Comparison of ENCODE assay signal across 8 cellular contexts in the genomic region with DNA sequence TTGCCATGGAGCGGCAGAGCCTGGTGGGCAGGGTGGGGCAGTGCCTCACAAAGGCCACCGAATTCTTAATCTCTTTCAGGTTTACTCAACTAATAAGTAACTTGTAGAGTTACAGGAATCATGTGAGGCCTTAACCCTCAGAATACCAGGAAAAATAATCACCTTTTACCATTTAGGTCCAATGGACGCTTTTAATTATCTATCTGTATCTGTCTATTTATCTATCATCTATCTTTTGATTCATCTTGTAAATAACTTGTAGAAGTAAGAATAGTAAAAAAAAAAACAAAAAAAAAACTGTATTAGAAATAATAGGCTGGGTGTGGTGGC. TPM values are rescaled to one million over a fixed set of nuclear protein-coding genes. Genes with fewer than 3 reads are reported as not detected.
DNase-seq lines count a peak whose midpoint lies in the region; ATAC-seq and TF ChIP-seq lines count a peak whose summit lies in the region.

No MANE protein-coding gene starts in this region.

- H3K9me3 ChIP-seq in HUES6 (ENCODE audit: control insufficient read depth, insufficient read depth, low read depth, low read length), result no peaks in the 10 kb centered on the region
- H3K9me3 ChIP-seq in naive thymus-derived CD4-positive, alpha-beta T cell (ENCODE audit: control insufficient read depth in 2 of 3, low read length in 3 of 3), result no peaks in the 10 kb centered on the region

- intact Hi-C loops in naive thymus-derived CD4-positive, alpha-beta T cell (cut with micrococcal nuclease), result loop anchor here (1.0 to 5.0 kb wide), 4 partner anchors 13 to 437 kb away; partner anchors contain the start of gene TDRKH (in 1 of the 2)

- POLR2A ChIA-PET in naive thymus-derived CD4-positive, alpha-beta T cell (lab: Charles Lee), result interaction anchor here (0.7 to 7.2 kb wide), 6 partner anchors 13 to 144 kb away, joined by 3 to 90 read pairs (median 4); partner anchors contain the start of gene S100A11

- H3K4me3 Mint-ChIP-seq in naive thymus-derived CD4-positive, alpha-beta T cell, result peak overlapping the region in 9 of 10 donors; percentile 56 to 87 (median 76)

- no peaks in the 10 kb centered on the region for H3K36me3 ChIP-seq in HUES6 (ENCODE audit: control insufficient read depth, insufficient read depth, low read length)
- no peaks in the 10 kb centered on the region for H3K36me3 ChIP-seq in naive thymus-derived CD4-positive, alpha-beta T cell (ENCODE audit: control insufficient read depth in 2 of 3, insufficient read depth in 3 of 3, low read length in 3 of 3)

- peaks cover 0 to 2% (median 0%) of the 10 kb centered on the region in 5 donors for H3K36me3 Mint-ChIP-seq in naive thymus-derived CD4-positive, alpha-beta T cell

- DNase-seq in caudate nucleus (lab: John Stamatoyannopoulos, UW), result no peak
- no peak for DNase-seq in naive thymus-derived CD4-positive, alpha-beta T cell
- DNase-seq in GF-D8 (lab: John Stamatoyannopoulos, UW), result no peak
- DNase-seq in NCI-H146 treated with DMSO at 0.1 percent for 48 hours (lab: John Stamatoyannopoulos, UW; ENCODE audit: unreplicated experiment), result no peak
- no peak for DNase-seq in NCI-H82 (lab: John Stamatoyannopoulos, UW)

- peaks cover 9% of the 10 kb centered on the region for H3K27me3 ChIP-seq in HUES6 (ENCODE audit: control insufficient read depth, insufficient read depth, low read length)
- no peaks in the 10 kb centered on the region for H3K27me3 ChIP-seq in naive thymus-derived CD4-positive, alpha-beta T cell (ENCODE audit: control insufficient read depth in 2 of 2, insufficient read depth in 2 of 2, low read length in 2 of 2)

- H3K27ac ChIP-seq in 22Rv1, result peak overlapping the region; percentile 89
- H3K27ac ChIP-seq in HUES6 (ENCODE audit: low read depth, low read length), result peak overlapping the region; percentile 82; the same call in 1 of the 2 replicates
- H3K27ac ChIP-seq in caudate nucleus (ENCODE audit: low read depth, low read length), result peak overlapping the region; percentile 73
- H3K27ac ChIP-seq in naive thymus-derived CD4-positive, alpha-beta T cell (ENCODE audit: low read depth, low read length), result peak overlapping the region; percentile 81

- H3K27me3 Mint-ChIP-seq in naive thymus-derived CD4-positive, alpha-beta T cell, result peaks cover 0 to 10% (median 3%) of the 10 kb centered on the region in 5 donors

- H3K27ac Mint-ChIP-seq in naive thymus-derived CD4-positive, alpha-beta T cell, result peak overlapping the region; percentile 92 to 98 (median 98)

- H3K4me1 Mint-ChIP-seq in naive thymus-derived CD4-positive, alpha-beta T cell, result peaks cover 21 to 53% (median 30%) of the 10 kb centered on the region in 7 donors

- TF ChIP-seq CTCF in 22Rv1 (IDR thresholded peaks at IDR 0.05), result no peak

- H3K4me3 ChIP-seq in HUES6 (ENCODE audit: low read depth, low read length), result peak overlapping the region; percentile 34; the same call in 1 of the 2 replicates
- peak overlapping the region; percentile 10 for H3K4me3 ChIP-seq in naive thymus-derived CD4-positive, alpha-beta T cell (ENCODE audit: low read length)

- no peak for ATAC-seq in naive thymus-derived CD4-positive, alpha-beta T cell
- ATAC-seq in HG02885 (IDR thresholded peaks at IDR 0.05; ENCODE audit: poor library complexity, unreplicated experiment), result no peak

- H3K4me1 ChIP-seq in HUES6 (ENCODE audit: control insufficient read depth, insufficient read depth, low read length), result peaks cover 37% of the 10 kb centered on the region
- H3K4me1 ChIP-seq in naive thymus-derived CD4-positive, alpha-beta T cell (ENCODE audit: control insufficient read depth in 2 of 2, insufficient read depth in 2 of 2, low read length in 2 of 2), result peaks cover 19 to 21% of the 10 kb centered on the region in 2 donors

- CTCF ChIA-PET in naive thymus-derived CD4-positive, alpha-beta T cell (lab: Charles Lee), result interaction anchor here (0.8 to 4.2 kb wide), 5 partner anchors 8 to 137 kb away, joined by 3 to 27 read pairs (median 5); no protein-coding TSS in a partner anchor

- H3K9ac ChIP-seq in HUES6 (ENCODE audit: low read length), result peak overlapping the region; percentile 76

- no peaks in the 10 kb centered on the region for H3K9me3 Mint-ChIP-seq in naive thymus-derived CD4-positive, alpha-beta T cell

RNA-seq across cellular contexts. Expression of gene S100A11, which starts 11.8 kb away (rescaled TPM):
- 100 to 1,000 TPM in 2 of 5 experiments, 10 to 100 TPM in 3; 28.6 to 442 (median 96.5) TPM for total RNA-seq in naive thymus-derived CD4-positive, alpha-beta T cell
- polyA plus RNA-seq in naive thymus-derived CD4-positive, alpha-beta T cell, result 100 to 1,000 TPM; 189 to 210 TPM

RNA-seq across cellular contexts. Expression of gene TCHHL1, which starts 40.3 kb away (rescaled TPM):
- total RNA-seq in naive thymus-derived CD4-positive, alpha-beta T cell, result not detected
- not detected for polyA plus RNA-seq in naive thymus-derived CD4-positive, alpha-beta T cell

RNA-seq across cellular contexts. Expression of gene S100A10, which starts 54.9 kb away (rescaled TPM):
- total RNA-seq in naive thymus-derived CD4-positive, alpha-beta T cell, result 100 to 1,000 TPM; 131 to 361 (median 143) TPM
- polyA plus RNA-seq in naive thymus-derived CD4-positive, alpha-beta T cell, result 100 to 1,000 TPM; 458 to 492 TPM
